In genomic region chr10:94194256-94194655, GRCh38 we compare ENCODE assay signal across 17 cellular contexts.
DNase-seq lines count a peak whose midpoint lies in the region; ATAC-seq, FAIRE-seq and TF ChIP-seq lines count a peak whose summit lies in the region.
"Had no signal": no experiment of that assay in that cellular context is flagged by ENCODE, and none has a peak within 500 bp of the region (broad histone marks: within the 10 kb centered on the region; RNA-seq: fewer than 3 reads in every experiment).

No MANE protein-coding gene starts in this region.

- FAIRE-seq in urothelium cell line (lab: Jason Lieb, UNC): no peak
- FAIRE-seq: pancreas had no signal

- H3K27ac ChIP-seq in left ventricle myocardium inferior (replicated peaks): peak overlapping the region; percentile 39
- H3K27ac ChIP-seq in foreskin keratinocyte: no peak overlapping the region
- H3K27ac ChIP-seq: pancreas, Peyer's patch, suprapubic skin, VCaP had no signal

- DNase-seq in left ventricle myocardium inferior (no peak), left ventricle myocardium superior (no peak), SW480 (ENCODE audit: low spot score) (peak; percentile 23), foreskin keratinocyte (peak; percentile 72 to 85), urothelium cell line (ENCODE audit: low spot score) (peak; percentile 37), anterior cingulate cortex (lab: John Stamatoyannopoulos, UW) (no peak), DMS153 (lab: John Stamatoyannopoulos, UW) (no peak)
- DNase-seq: activated naive CD8-positive, alpha-beta T cell treated with anti-CD3 and anti-CD28 coated beads, Interleukin-2, amount 10 ng/mL, durations not matched to agents 7 days and 5 days; erythroblast; Kasumi-1; left colon; pancreas; Peyer's patch had no signal

- H3K4me1 ChIP-seq in left ventricle myocardium inferior: peaks cover 11% of the 10 kb centered on the region
- peaks cover 6% of the 10 kb centered on the region for H3K4me1 ChIP-seq in foreskin keratinocyte
- H3K4me1 ChIP-seq: HAP-1, pancreas, Peyer's patch, suprapubic skin had no signal

- ATAC-seq in left ventricle myocardium superior (no peak), foreskin keratinocyte (peak; percentile 98), HG02938 (IDR thresholded peaks at IDR 0.05; ENCODE audit: unreplicated experiment) (no peak)
- ATAC-seq: left colon, pancreas had no signal

- no peak overlapping the region for H3K4me3 ChIP-seq in left ventricle myocardium inferior
- H3K4me3 ChIP-seq: HAP-1, pancreas, Peyer's patch, suprapubic skin had no signal

- H3K9me3 ChIP-seq in left ventricle myocardium inferior (replicated peaks): no peaks in the 10 kb centered on the region
- H3K9me3 ChIP-seq: HAP-1, pancreas, Peyer's patch, suprapubic skin had no signal

- intact Hi-C loops in left ventricle myocardium inferior (cut with micrococcal nuclease) (no loop called here), left ventricle myocardium superior (cut with micrococcal nuclease) (no loop called here)

- TF ChIP-seq CTCF in left ventricle myocardium inferior (IDR thresholded peaks at IDR 0.05; ENCODE audit: borderline replicate concordance) (no peak), foreskin keratinocyte (conservative IDR thresholded peaks at IDR 0.05) (peak; percentile 62)

- no peaks in the 10 kb centered on the region for H3K27me3 ChIP-seq in left ventricle myocardium inferior (ENCODE audit: low read depth)
- H3K27me3 ChIP-seq in foreskin keratinocyte: no peaks in the 10 kb centered on the region
- H3K27me3 ChIP-seq: pancreas, Peyer's patch, suprapubic skin had no signal

- no peaks in the 10 kb centered on the region for H3K36me3 ChIP-seq in left ventricle myocardium inferior
- H3K36me3 ChIP-seq: HAP-1, pancreas, Peyer's patch, suprapubic skin had no signal

Comparison
In these comparisons a context has a peak if more than half of its experiments do, and no peak if none do; other contexts are left out.
1. DNase-seq: peak in SW480 (single experiment), foreskin keratinocyte (2 of 2) and urothelium cell line (single experiment); none in left ventricle myocardium inferior (single experiment), left ventricle myocardium superior (single experiment), anterior cingulate cortex (0 of 58) and DMS153 (single experiment).